In genomic region chr22:27896251-27896650, GRCh38 we compare ENCODE assay signal across 16 cellular contexts. TPM values are rescaled to one million over a fixed set of nuclear protein-coding genes. Genes with fewer than 3 reads are reported as not detected.
DNase-seq lines count a peak whose midpoint lies in the region; ATAC-seq and TF ChIP-seq lines count a peak whose summit lies in the region.
"Had no signal": no experiment of that assay in that cellular context is flagged by ENCODE, and none has a peak within 500 bp of the region (broad histone marks: within the 10 kb centered on the region; RNA-seq: fewer than 3 reads in every experiment).

No MANE protein-coding gene starts in this region.

- H3K27ac ChIP-seq in right lobe of liver (peak overlapping the region; percentile 47 to 98 (median 93)), caudate nucleus (ENCODE audit: low read depth, low read length) (no peak overlapping the region)
- H3K27ac ChIP-seq: breast epithelium had no signal

- intact Hi-C loops in right lobe of liver (cut with DNase I), result no loop called here

- 27% methylated on average over 6 of the region's 6 CpGs for WGBS in right lobe of liver (ENCODE audit: insufficient coverage, low coverage, low lambda C conversion rate, missing lambda C conversion rate)

- H3K27ac Mint-ChIP-seq in activated naive CD4-positive, alpha-beta T cell treated with anti-CD3 and anti-CD28 coated beads, Interleukin-2, amount 50 U/mL, for 72 hours, result no peak overlapping the region
- H3K27ac Mint-ChIP-seq: T-cell had no signal

- no peaks in the 10 kb centered on the region for H3K9me3 Mint-ChIP-seq in activated naive CD4-positive, alpha-beta T cell treated with anti-CD3 and anti-CD28 coated beads, Interleukin-2, amount 50 U/mL, for 72 hours
- H3K9me3 Mint-ChIP-seq: naive B cell, T-cell had no signal

- peaks cover 11 to 16% of the 10 kb centered on the region in 2 donors for H3K36me3 Mint-ChIP-seq in activated naive CD4-positive, alpha-beta T cell treated with anti-CD3 and anti-CD28 coated beads, Interleukin-2, amount 50 U/mL, for 72 hours

- H3K27me3 ChIP-seq in right lobe of liver (no peaks in the 10 kb centered on the region), MG63 (no peaks in the 10 kb centered on the region)
- H3K27me3 ChIP-seq: breast epithelium had no signal

- no peak overlapping the region for H3K4me3 ChIP-seq in right lobe of liver
- H3K4me3 ChIP-seq in MG63, result no peak overlapping the region
- H3K4me3 ChIP-seq: breast epithelium had no signal

- no peak for TF ChIP-seq CTCF in right lobe of liver (IDR thresholded peaks at IDR 0.05)

- peaks cover 0 to 52% (median 15%) of the 10 kb centered on the region in 4 donors for H3K4me1 ChIP-seq in right lobe of liver
- H3K4me1 ChIP-seq: breast epithelium had no signal

- H3K36me3 ChIP-seq in right lobe of liver (peaks cover 0 to 37% (median 0%) of the 10 kb centered on the region in 4 donors), MG63 (peaks cover 89% of the 10 kb centered on the region)

- no peak for TF ChIP-seq POLR2A in right lobe of liver (IDR thresholded peaks at IDR 0.05)

- no peaks in the 10 kb centered on the region for H3K9me3 ChIP-seq in right lobe of liver
- no peaks in the 10 kb centered on the region for H3K9me3 ChIP-seq in MG63
- H3K9me3 ChIP-seq: breast epithelium, Caco-2 had no signal

- no peak for ATAC-seq in activated naive CD4-positive, alpha-beta T cell treated with anti-CD3 and anti-CD28 coated beads, Interleukin-2, amount 50 U/mL, for 72 hours
- peak; percentile 59 for ATAC-seq in GM19463 (IDR thresholded peaks at IDR 0.05; ENCODE audit: unreplicated experiment)
- peak; percentile 54 for ATAC-seq in HG03108 (IDR thresholded peaks at IDR 0.05; ENCODE audit: unreplicated experiment)
- ATAC-seq in right lobe of liver, result peak in 3 of 4 donors; percentile 22 to 40 (median 22)
- ATAC-seq: Panc1, T-cell had no signal

- peak; percentile 18 for DNase-seq in activated naive CD4-positive, alpha-beta T cell treated with Interleukin-2 at 50 U/mL for 16 hours
- no peak for DNase-seq in activated naive CD4-positive, alpha-beta T cell treated with anti-CD3 and anti-CD28 coated beads, Interleukin-2, amount 50 U/mL, for 72 hours (ENCODE audit: low spot score in 2 of 2)
- DNase-seq in right lobe of liver, result peak; percentile 63 to 70 (median 66)
- DNase-seq in midbrain (lab: John Stamatoyannopoulos, UW), result no peak
- no peak for DNase-seq in MG63
- no peak for DNase-seq in caudate nucleus (lab: John Stamatoyannopoulos, UW)
- DNase-seq: activated naive CD4-positive, alpha-beta T cell; Caco-2; naive B cell; NCI-H226; stimulated activated CD4-positive, alpha-beta T cell treated with anti-CD3 and anti-CD28 coated beads, Interleukin-2, amount 100 ng/mL, for 24 hours; T-cell had no signal

RNA-seq across cellular contexts. Expression of gene PITPNB, which starts 22.8 kb away (rescaled TPM):
- 100 to 1,000 TPM in 1 of 2 donors, 10 to 100 TPM in 1; 83.4 to 105 TPM for total RNA-seq in activated naive CD4-positive, alpha-beta T cell treated with anti-CD3 and anti-CD28 coated beads, Interleukin-2, amount 50 U/mL, for 72 hours
- 10 to 100 TPM; 28.7 to 60.6 (median 37.6) TPM for total RNA-seq in right lobe of liver
- total RNA-seq in MG63 (2014; rRNA removed; shearing (Covaris generic); ENCODE audit: low replicate concordance), result 17.5 and 27.7 TPM in 2 replicates

Comparison
In these comparisons a context has a peak if more than half of its experiments do, and no peak if none do; other contexts are left out.
1. DNase-seq: peak in activated naive CD4-positive, alpha-beta T cell treated with Interleukin-2 at 50 U/mL for 16 hours (single experiment) and right lobe of liver (3 of 3); none in activated naive CD4-positive, alpha-beta T cell treated with anti-CD3 and anti-CD28 coated beads, Interleukin-2, amount 50 U/mL, for 72 hours (0 of 2), midbrain (single experiment), MG63 (single experiment) and caudate nucleus (0 of 61).
2. ATAC-seq: peak in GM19463 (single experiment), HG03108 (single experiment) and right lobe of liver (3 of 4); none in activated naive CD4-positive, alpha-beta T cell treated with anti-CD3 and anti-CD28 coated beads, Interleukin-2, amount 50 U/mL, for 72 hours (0 of 2).